In genomic region chr7:35878356-35878755, GRCh38 we compare ENCODE assay signal across 26 cellular contexts.
DNase-seq lines count a peak whose midpoint lies in the region; ATAC-seq and TF ChIP-seq lines count a peak whose summit lies in the region.
"Had no signal": no experiment of that assay in that cellular context is flagged by ENCODE, and none has a peak within 500 bp of the region (broad histone marks: within the 10 kb centered on the region; RNA-seq: fewer than 3 reads in every experiment).

No MANE protein-coding gene starts in this region.

- H3K36me3 ChIP-seq in CD8-positive, alpha-beta T cell (ENCODE audit: insufficient read depth, low read length), result peaks cover 11% of the 10 kb centered on the region

- no peak overlapping the region for H3K27ac ChIP-seq in CD8-positive, alpha-beta T cell (ENCODE audit: low read depth, low read length)
- H3K27ac ChIP-seq: body of pancreas, suprapubic skin had no signal

- H3K4me3 Mint-ChIP-seq in CD8-positive, alpha-beta T cell, result no peak overlapping the region
- no peak overlapping the region for H3K4me3 Mint-ChIP-seq in osteocyte (ENCODE audit: unreplicated experiment)
- H3K4me3 Mint-ChIP-seq: activated CD8-positive, alpha-beta T cell treated with anti-CD3 and anti-CD28 coated beads for 36 hours; activated naive CD8-positive, alpha-beta T cell; dendritic cell treated with granulocyte-macrophage colony-stimulating factor and Interleukin-4, amounts not matched to agents 40 ng/mL and 50 ng/mL, for 4 days; neural crest cell; T-helper 1 cell treated with Interleukin-12 subunit alpha and Interleukin-12 subunit beta and Interleukin-4 antibody, amounts not matched to agents 30 μg/mL and 1 μg/mL, for 36 hours had no signal

- CTCF ChIA-PET in CD8-positive, alpha-beta T cell (lab: Charles Lee), result interaction anchor here (1.4 kb wide), 1 partner anchor 168 kb away, joined by 5 read pairs; no protein-coding TSS in a partner anchor

- no peak for TF ChIP-seq CTCF in CD8-positive, alpha-beta T cell (IDR thresholded peaks at IDR 0.05)
- TF ChIP-seq CTCF in fibroblast of mammary gland (conservative IDR thresholded peaks at IDR 0.05; ENCODE audit: control insufficient read depth, insufficient read depth, low read depth, low read length) (no peak), osteocyte (IDR thresholded peaks at IDR 0.05) (no peak)

- H3K27me3 ChIP-seq in CD8-positive, alpha-beta T cell (ENCODE audit: insufficient read depth, low read length), result no peaks in the 10 kb centered on the region
- H3K27me3 ChIP-seq: body of pancreas, suprapubic skin had no signal

- H3K36me3 Mint-ChIP-seq in CD8-positive, alpha-beta T cell, result peaks cover 55% of the 10 kb centered on the region
- peaks cover 30% of the 10 kb centered on the region for H3K36me3 Mint-ChIP-seq in osteocyte (ENCODE audit: unreplicated experiment)

- peak overlapping the region; percentile 57 for H3K27ac Mint-ChIP-seq in CD8-positive, alpha-beta T cell
- peak overlapping the region; percentile 35 for H3K27ac Mint-ChIP-seq in osteocyte (ENCODE audit: unreplicated experiment)
- H3K27ac Mint-ChIP-seq: activated CD8-positive, alpha-beta T cell treated with anti-CD3 and anti-CD28 coated beads for 36 hours; T-helper 1 cell treated with Interleukin-12 subunit alpha and Interleukin-12 subunit beta and Interleukin-4 antibody, amounts not matched to agents 30 μg/mL and 1 μg/mL, for 36 hours had no signal

- no peaks in the 10 kb centered on the region for H3K4me1 ChIP-seq in CD8-positive, alpha-beta T cell (ENCODE audit: insufficient read depth, low read length)
- H3K4me1 ChIP-seq: body of pancreas, suprapubic skin had no signal

- POLR2A ChIA-PET in CD8-positive, alpha-beta T cell (lab: Charles Lee), result interaction anchor here (0.6 to 0.7 kb wide), 2 partner anchors 21 to 78 kb away, joined by 3 read pairs; partner anchors contain the start of gene SEPTIN7

- no peak for DNase-seq in CD8-positive, alpha-beta T cell
- DNase-seq in LHCN-M2 (ENCODE audit: low read depth) (peak; percentile 20), fibroblast of mammary gland (ENCODE audit: low read depth) (peak; percentile 15), osteocyte (ENCODE audit: extremely low spot score, unreplicated experiment) (no peak), NCI-H1694 (lab: John Stamatoyannopoulos, UW) (no peak)
- DNase-seq in activated CD4-positive, alpha-beta T cell treated with anti-CD3 and anti-CD28 coated beads, Interleukin-2, amount 50 U/mL, for 4 hours, result no peak
- DNase-seq: activated CD4-positive, CD25-positive, alpha-beta regulatory T cell; activated CD8-positive, alpha-beta T cell treated with anti-CD3 and anti-CD28 coated beads for 36 hours; activated T-cell treated with anti-CD3 and anti-CD28 coated beads, Interleukin-2, amount 50 U/mL, for 1 hour; body of pancreas; COR-L47; foreskin melanocyte; left cardiac atrium; NCI-H1417 treated with DMSO at 0.1 percent for 48 hours; NCI-H2171; NCI-H526 treated with DMSO at 0.1 percent for 48 hours; SIG-M5; stimulated activated CD4-positive, alpha-beta T cell treated with anti-CD3 and anti-CD28 coated beads, Interleukin-12 subunit alpha, Interleukin-12 subunit beta, amount 100 ng/mL, for 4 hours; stimulated activated CD8-positive, alpha-beta memory T cell treated with anti-CD3 and anti-CD28 coated beads, Interleukin-4, amount 100 ng/mL, for 48 hours had no signal

- peaks cover 13% of the 10 kb centered on the region for H3K4me1 Mint-ChIP-seq in CD8-positive, alpha-beta T cell (ENCODE audit: low read depth)
- peaks cover 53% of the 10 kb centered on the region for H3K4me1 Mint-ChIP-seq in osteocyte (ENCODE audit: unreplicated experiment)
- H3K4me1 Mint-ChIP-seq: neural crest cell had no signal

- no peak for ATAC-seq in CD8-positive, alpha-beta T cell
- ATAC-seq in HG02642 (IDR thresholded peaks at IDR 0.05; ENCODE audit: poor library complexity, unreplicated experiment) (no peak), HG03521 (IDR thresholded peaks at IDR 0.05; ENCODE audit: unreplicated experiment) (no peak)
- ATAC-seq: activated CD8-positive, alpha-beta T cell treated with anti-CD3 and anti-CD28 coated beads for 36 hours; body of pancreas; left cardiac atrium had no signal

- intact Hi-C loops in CD8-positive, alpha-beta T cell (cut with DNase I, micrococcal nuclease), result no loop called here

- no peaks in the 10 kb centered on the region for H3K9me3 ChIP-seq in CD8-positive, alpha-beta T cell (ENCODE audit: low read length)
- H3K9me3 ChIP-seq: body of pancreas, suprapubic skin had no signal

- no peaks in the 10 kb centered on the region for H3K9me3 Mint-ChIP-seq in CD8-positive, alpha-beta T cell
- no peaks in the 10 kb centered on the region for H3K9me3 Mint-ChIP-seq in osteocyte (ENCODE audit: unreplicated experiment)
- H3K9me3 Mint-ChIP-seq: activated CD8-positive, alpha-beta T cell treated with anti-CD3 and anti-CD28 coated beads for 36 hours; dendritic cell treated with granulocyte-macrophage colony-stimulating factor and Interleukin-4, amounts not matched to agents 40 ng/mL and 50 ng/mL, for 4 days; neural crest cell; T-helper 1 cell treated with Interleukin-12 subunit alpha and Interleukin-12 subunit beta and Interleukin-4 antibody, amounts not matched to agents 30 μg/mL and 1 μg/mL, for 36 hours had no signal

- no peak overlapping the region for H3K4me3 ChIP-seq in CD8-positive, alpha-beta T cell (ENCODE audit: low read depth, low read length)
- no peak overlapping the region for H3K4me3 ChIP-seq in fibroblast of mammary gland (ENCODE audit: control insufficient read depth, low read depth, low read length)
- H3K4me3 ChIP-seq: body of pancreas, suprapubic skin had no signal

- no peaks in the 10 kb centered on the region for H3K27me3 Mint-ChIP-seq in CD8-positive, alpha-beta T cell (ENCODE audit: low read depth)
- no peaks in the 10 kb centered on the region for H3K27me3 Mint-ChIP-seq in osteocyte (ENCODE audit: unreplicated experiment)
- H3K27me3 Mint-ChIP-seq: activated CD8-positive, alpha-beta T cell treated with anti-CD3 and anti-CD28 coated beads for 36 hours; activated naive CD8-positive, alpha-beta T cell; dendritic cell treated with granulocyte-macrophage colony-stimulating factor and Interleukin-4, amounts not matched to agents 40 ng/mL and 50 ng/mL, for 4 days had no signal

Comparison
In these comparisons a context has a peak if more than half of its experiments do, and no peak if none do; other contexts are left out.
1. DNase-seq: peak in LHCN-M2 (single experiment) and fibroblast of mammary gland (single experiment); none in CD8-positive, alpha-beta T cell (0 of 7), osteocyte (single experiment), activated CD4-positive, alpha-beta T cell treated with anti-CD3 and anti-CD28 coated beads, Interleukin-2, amount 50 U/mL, for 4 hours (0 of 2) and NCI-H1694 (single experiment).